In genomic region chr1:232414100-232414499, GRCh38 we compare ENCODE assay signal across 17 cellular contexts.
A peak's percentile ranks its signal among the peaks of the same experiment; 100 is the strongest.
DNase-seq lines count a peak whose midpoint lies in the region; ATAC-seq and TF ChIP-seq lines count a peak whose summit lies in the region.
"Had no signal": no experiment of that assay in that cellular context is flagged by ENCODE, and none has a peak within 500 bp of the region (broad histone marks: within the 10 kb centered on the region; RNA-seq: fewer than 3 reads in every experiment).

No MANE protein-coding gene starts in this region.

- H2BK5ac ChIP-seq in mesendoderm (ENCODE audit: low read length) = no peak overlapping the region

- H3K18ac ChIP-seq in mesendoderm (ENCODE audit: low read length) = peak overlapping the region; percentile 20

- no peaks in the 10 kb centered on the region for H3K36me3 Mint-ChIP-seq in activated CD8-positive, alpha-beta memory T cell treated with anti-CD3 and anti-CD28 coated beads, Interleukin-2, amount 10 ng/mL, durations not matched to agents 7 days and 5 days

- H3K56ac ChIP-seq in mesendoderm (ENCODE audit: low read length) = no peak overlapping the region

- H3K4me1 ChIP-seq in heart left ventricle (no peaks in the 10 kb centered on the region), left ventricle myocardium inferior (peaks cover 10% of the 10 kb centered on the region), mesendoderm (ENCODE audit: control insufficient read depth, low read depth, low read length) (no peaks in the 10 kb centered on the region)
- H3K4me1 ChIP-seq: A549, BLaER1 had no signal

- no peaks in the 10 kb centered on the region for H3K79me2 ChIP-seq in mesendoderm (ENCODE audit: control insufficient read depth, insufficient read depth, low read length)

- no peak for TF ChIP-seq POLR2A in heart left ventricle (IDR thresholded peaks at IDR 0.05)

- no peak overlapping the region for H3K4me3 Mint-ChIP-seq in activated CD8-positive, alpha-beta memory T cell treated with anti-CD3 and anti-CD28 coated beads, Interleukin-2, amount 10 ng/mL, durations not matched to agents 7 days and 5 days
- H3K4me3 Mint-ChIP-seq: CD14-positive monocyte; CD4-positive, alpha-beta memory T cell; H9 had no signal

- no peaks in the 10 kb centered on the region for H3K9me3 Mint-ChIP-seq in activated CD8-positive, alpha-beta memory T cell treated with anti-CD3 and anti-CD28 coated beads, Interleukin-2, amount 10 ng/mL, durations not matched to agents 7 days and 5 days (ENCODE audit: low read depth)

- no peak overlapping the region for H3K27ac ChIP-seq in heart left ventricle
- no peak overlapping the region for H3K27ac ChIP-seq in left ventricle myocardium inferior (replicated peaks)
- no peak overlapping the region for H3K27ac ChIP-seq in mesendoderm (ENCODE audit: low read depth, low read length)
- H3K27ac ChIP-seq: 22Rv1, A549, BLaER1 had no signal

- no peaks in the 10 kb centered on the region for H3K4me1 Mint-ChIP-seq in activated CD8-positive, alpha-beta memory T cell treated with anti-CD3 and anti-CD28 coated beads, Interleukin-2, amount 10 ng/mL, durations not matched to agents 7 days and 5 days
- H3K4me1 Mint-ChIP-seq: CD4-positive, alpha-beta memory T cell; H9 had no signal

- H3K27ac Mint-ChIP-seq in activated CD8-positive, alpha-beta memory T cell treated with anti-CD3 and anti-CD28 coated beads, Interleukin-2, amount 10 ng/mL, durations not matched to agents 7 days and 5 days = no peak overlapping the region
- H3K27ac Mint-ChIP-seq: CD14-positive monocyte; CD4-positive, alpha-beta memory T cell; H9 had no signal

- no peaks in the 10 kb centered on the region for H3K27me3 ChIP-seq in heart left ventricle
- H3K27me3 ChIP-seq in left ventricle myocardium inferior (ENCODE audit: low read depth) = no peaks in the 10 kb centered on the region
- H3K27me3 ChIP-seq in mesendoderm (ENCODE audit: insufficient read depth, low read length, poor library complexity) = no peaks in the 10 kb centered on the region
- H3K27me3 ChIP-seq: BLaER1 had no signal

- peak; percentile 23 for DNase-seq in activated CD8-positive, alpha-beta memory T cell treated with anti-CD3 and anti-CD28 coated beads, Interleukin-2, amount 10 ng/mL, durations not matched to agents 7 days and 5 days
- DNase-seq in activated CD8-positive, alpha-beta memory T cell treated with anti-CD3 and anti-CD28 coated beads, Interleukin-2, amount 50 U/mL, for 4 hours = no peak
- DNase-seq in heart left ventricle = no peak
- no peak for DNase-seq in left ventricle myocardium inferior
- DNase-seq in mesendoderm = no peak
- DNase-seq in stimulated activated CD4-positive, alpha-beta T cell treated with anti-CD3 and anti-CD28 coated beads, Interleukin-4, amount 100 ng/mL, for 4 hours = no peak
- DNase-seq: CD4-positive, alpha-beta memory T cell; DMS79 treated with DMSO at 0.1 percent for 48 hours; GF-D8; GOT3; H9 had no signal

- H4K5ac ChIP-seq in mesendoderm (ENCODE audit: low read length) = no peak overlapping the region

- TF ChIP-seq CTCF in heart left ventricle (IDR thresholded peaks at IDR 0.05) (no peak), left ventricle myocardium inferior (IDR thresholded peaks at IDR 0.05; ENCODE audit: borderline replicate concordance) (no peak)

- CTCF ChIA-PET in activated CD8-positive, alpha-beta memory T cell treated with anti-CD3 and anti-CD28 coated beads, Interleukin-2, amount 10 ng/mL, durations not matched to agents 7 days and 5 days (lab: Charles Lee) = no interaction called here

- ATAC-seq in activated CD8-positive, alpha-beta memory T cell treated with anti-CD3 and anti-CD28 coated beads, Interleukin-2, amount 10 ng/mL, durations not matched to agents 7 days and 5 days = no peak
- ATAC-seq in heart left ventricle (peak in 3 of 4 donors; percentile 13 to 49 (median 39)), GM21786 (IDR thresholded peaks at IDR 0.05; ENCODE audit: unreplicated experiment) (no peak)
- ATAC-seq: A549, HepG2 had no signal

- H3K9me3 ChIP-seq in heart left ventricle = peaks cover 0 to 18% (median 9%) of the 10 kb centered on the region in 12 donors
- peaks cover 19% of the 10 kb centered on the region for H3K9me3 ChIP-seq in left ventricle myocardium inferior (replicated peaks)

- no peak overlapping the region for H3K4me2 ChIP-seq in mesendoderm (ENCODE audit: low read length)
- H3K4me2 ChIP-seq: A549, BLaER1 had no signal

- H3K36me3 ChIP-seq in heart left ventricle (peaks cover 0 to 92% (median 54%) of the 10 kb centered on the region in 9 donors), left ventricle myocardium inferior (peaks cover 78% of the 10 kb centered on the region), mesendoderm (ENCODE audit: control insufficient read depth, insufficient read depth, low read length) (peaks cover 5% of the 10 kb centered on the region)
- H3K36me3 ChIP-seq: BLaER1 had no signal

- no peaks in the 10 kb centered on the region for H3K27me3 Mint-ChIP-seq in activated CD8-positive, alpha-beta memory T cell treated with anti-CD3 and anti-CD28 coated beads, Interleukin-2, amount 10 ng/mL, durations not matched to agents 7 days and 5 days
- H3K27me3 Mint-ChIP-seq: CD4-positive, alpha-beta memory T cell had no signal

- no peak overlapping the region for H4K8ac ChIP-seq in mesendoderm (ENCODE audit: low read depth, low read length)

- H2BK120ac ChIP-seq in mesendoderm (ENCODE audit: low read depth, low read length) = no peak overlapping the region

- no peak overlapping the region for H3K23ac ChIP-seq in mesendoderm (ENCODE audit: low read length)

- intact Hi-C loops in heart left ventricle (cut with DNase I) = loop anchor here in 1 of 10 donors (10.0 kb wide), 1 partner anchor 379 kb away; no protein-coding TSS in a partner anchor
- intact Hi-C loops in left ventricle myocardium inferior (cut with micrococcal nuclease) = no loop called here

- H2AK5ac ChIP-seq in mesendoderm (ENCODE audit: low read length) = no peak overlapping the region

- H3K4me3 ChIP-seq in heart left ventricle (no peak overlapping the region), left ventricle myocardium inferior (no peak overlapping the region), mesendoderm (ENCODE audit: low read length) (no peak overlapping the region)
- H3K4me3 ChIP-seq: A549, BLaER1 had no signal

- no peak overlapping the region for H2BK15ac ChIP-seq in mesendoderm (replicated peaks; ENCODE audit: low read depth)

- H3K79me1 ChIP-seq in mesendoderm (ENCODE audit: low read length) = no peaks in the 10 kb centered on the region

- no peak overlapping the region for H3K9ac ChIP-seq in mesendoderm (ENCODE audit: low read length)
- H3K9ac ChIP-seq: BLaER1 had no signal

- H3K4ac ChIP-seq in mesendoderm (ENCODE audit: low read depth, low read length) = peak overlapping the region; percentile 65

- WGBS in heart left ventricle, 4 donors = 86 to 93% (median 90%) methylated on average over 7 of the region's 7 CpGs
- WGBS in mesendoderm (ENCODE audit: extremely low coverage, insufficient coverage, low lambda C conversion rate) = no CpG with 5 or more reads among the region's 7 CpGs

Comparison
In these comparisons a context has a peak if more than half of its experiments do, and no peak if none do; other contexts are left out.
1. ATAC-seq: peak in heart left ventricle (3 of 4); none in activated CD8-positive, alpha-beta memory T cell treated with anti-CD3 and anti-CD28 coated beads, Interleukin-2, amount 10 ng/mL, durations not matched to agents 7 days and 5 days (single experiment) and GM21786 (single experiment).